In genomic region chr16:85319984-85320440, GRCh38 we compare ENCODE assay signal across 20 cellular contexts.
DNase-seq lines count a peak whose midpoint lies in the region; ATAC-seq and TF ChIP-seq lines count a peak whose summit lies in the region.
"Had no signal": no experiment of that assay in that cellular context is flagged by ENCODE, and none has a peak within 500 bp of the region (broad histone marks: within the 10 kb centered on the region; RNA-seq: fewer than 3 reads in every experiment).

No MANE protein-coding gene starts in this region.

- no peak for ATAC-seq in stimulated activated naive B cell treated with anti-CD40 and anti-IgM and Interleukin-4, amounts not matched to agents 10 μg/mL and 1 μg/mL and 100 μg/mL, for 72 hours (replicated peaks)
- ATAC-seq in stimulated activated naive CD8-positive, alpha-beta T cell treated with anti-CD3 and anti-CD28 coated beads, Interleukin-15, Interleukin-2, amounts not matched to agents 100 U/mL and 50 U/mL, for 24 hours: no peak
- ATAC-seq in GM19035 (IDR thresholded peaks at IDR 0.05; ENCODE audit: unreplicated experiment): no peak

- H3K27me3 ChIP-seq in BLaER1 (no peaks in the 10 kb centered on the region), ascending aorta (no peaks in the 10 kb centered on the region), neural progenitor cell (no peaks in the 10 kb centered on the region)
- H3K27me3 ChIP-seq: MG63, SJSA1 had no signal

- H3F3A ChIP-seq in neural progenitor cell (ENCODE audit: low read depth): peaks cover 6% of the 10 kb centered on the region

- no peak for DNase-seq in ascending aorta (ENCODE audit: low spot score in 2 of 2)
- no peak for DNase-seq in neural progenitor cell (ENCODE audit: low spot score)
- no peak for DNase-seq in stimulated activated naive B cell treated with anti-CD40 and anti-IgM and Interleukin-4, amounts not matched to agents 10 μg/mL and 1 μg/mL and 100 μg/mL, for 72 hours
- no peak for DNase-seq in stimulated activated naive CD8-positive, alpha-beta T cell treated with anti-CD3 and anti-CD28 coated beads, Interleukin-15, Interleukin-2, amounts not matched to agents 100 U/mL and 50 U/mL, for 24 hours
- no peak for DNase-seq in NCI-H2081 (lab: John Stamatoyannopoulos, UW)
- DNase-seq in NCI-H187 treated with DMSO at 0.1 percent for 48 hours (lab: John Stamatoyannopoulos, UW): no peak
- DNase-seq: DMS 273 treated with DMSO at 0.1 percent for 48 hours; GF-D8; GOT3; HFFc6; Karpas-422; MG63; NCI-H1092; NCI-H1694; NCI-H526 treated with DMSO at 0.1 percent for 48 hours; NK-92 treated with Interleukin-12 subunit alpha and Interleukin-12 subunit beta, amount 100 ng/mL, for 24 hours; RPMI8226 had no signal

- H3K4me3 ChIP-seq in BLaER1 (no peak overlapping the region), ascending aorta (no peak overlapping the region), neural progenitor cell (no peak overlapping the region)
- H3K4me3 ChIP-seq: MG63, SJSA1 had no signal

- no peak for TF ChIP-seq CTCF in ascending aorta (IDR thresholded peaks at IDR 0.05)
- no peak for TF ChIP-seq CTCF in neural progenitor cell (IDR thresholded peaks at IDR 0.05)

- H3K36me3 ChIP-seq in BLaER1: no peaks in the 10 kb centered on the region
- no peaks in the 10 kb centered on the region for H3K36me3 ChIP-seq in ascending aorta
- H3K36me3 ChIP-seq in neural progenitor cell: no peaks in the 10 kb centered on the region
- H3K36me3 ChIP-seq: MG63, SJSA1 had no signal

- H3K4me1 Mint-ChIP-seq in neural progenitor cell: peaks cover 45% of the 10 kb centered on the region
- peaks cover 0 to 3% of the 10 kb centered on the region in 2 donors for H3K4me1 Mint-ChIP-seq in stimulated activated naive B cell treated with anti-CD40 and anti-IgM and Interleukin-4, amounts not matched to agents 10 μg/mL and 1 μg/mL and 100 μg/mL, for 72 hours

- peaks cover 88% of the 10 kb centered on the region for H3K4me1 ChIP-seq in BLaER1
- H3K4me1 ChIP-seq in ascending aorta: peaks cover 21 to 42% of the 10 kb centered on the region in 2 donors
- H3K4me1 ChIP-seq in neural progenitor cell: peaks cover 3% of the 10 kb centered on the region

- H2AFZ ChIP-seq in neural progenitor cell (replicated peaks): no peak overlapping the region

- no peaks in the 10 kb centered on the region for H3K36me3 Mint-ChIP-seq in neural progenitor cell
- H3K36me3 Mint-ChIP-seq in stimulated activated naive B cell treated with anti-CD40 and anti-IgM and Interleukin-4, amounts not matched to agents 10 μg/mL and 1 μg/mL and 100 μg/mL, for 72 hours: peaks cover 0 to 2% of the 10 kb centered on the region in 2 donors

- H3K9ac ChIP-seq in BLaER1 (peak overlapping the region; percentile 26; the same call in 1 of the 2 replicates), neural progenitor cell (no peak overlapping the region)

- peaks cover 16% of the 10 kb centered on the region for H3K27me3 Mint-ChIP-seq in neural progenitor cell (ENCODE audit: insufficient read depth, low read depth)
- H3K27me3 Mint-ChIP-seq in stimulated activated naive B cell treated with anti-CD40 and anti-IgM and Interleukin-4, amounts not matched to agents 10 μg/mL and 1 μg/mL and 100 μg/mL, for 72 hours: no peaks in the 10 kb centered on the region

- peaks cover 2% of the 10 kb centered on the region for H3K9me3 Mint-ChIP-seq in neural progenitor cell
- peaks cover 0 to 4% of the 10 kb centered on the region in 2 donors for H3K9me3 Mint-ChIP-seq in stimulated activated naive B cell treated with anti-CD40 and anti-IgM and Interleukin-4, amounts not matched to agents 10 μg/mL and 1 μg/mL and 100 μg/mL, for 72 hours
- H3K9me3 Mint-ChIP-seq: HFFc6 had no signal

- H3K9me3 ChIP-seq in BLaER1 (peaks cover 4% of the 10 kb centered on the region; the same call in 1 of the 2 replicates), ascending aorta (no peaks in the 10 kb centered on the region), neural progenitor cell (ENCODE audit: low read depth) (no peaks in the 10 kb centered on the region)
- H3K9me3 ChIP-seq: MG63, SJSA1 had no signal

- H3K27ac Mint-ChIP-seq in neural progenitor cell: peak overlapping the region; percentile 25
- H3K27ac Mint-ChIP-seq in stimulated activated naive B cell treated with anti-CD40 and anti-IgM and Interleukin-4, amounts not matched to agents 10 μg/mL and 1 μg/mL and 100 μg/mL, for 72 hours: peak overlapping the region; percentile 71

- no peak overlapping the region for H3K4me2 ChIP-seq in BLaER1
- no peak overlapping the region for H3K4me2 ChIP-seq in neural progenitor cell

- H3K27ac ChIP-seq in BLaER1 (0 out of 2 replicates have a peak overlapping the region, but pooled peaks have one; percentile 43), ascending aorta (peak overlapping the region; percentile 71 to 92), neural progenitor cell (no peak overlapping the region)

- intact Hi-C loops in ascending aorta (cut with DNase I): loop anchor here (1.0 to 10.0 kb wide), 4 partner anchors 14 to 296 kb away; no protein-coding TSS in a partner anchor

- H3K79me2 ChIP-seq in neural progenitor cell (ENCODE audit: low read depth): no peaks in the 10 kb centered on the region

- no peaks in the 10 kb centered on the region for H4K20me1 ChIP-seq in BLaER1
- H4K20me1 ChIP-seq in neural progenitor cell (ENCODE audit: low read depth): no peaks in the 10 kb centered on the region

- no peak overlapping the region for H3K4me3 Mint-ChIP-seq in neural progenitor cell
- no peak overlapping the region for H3K4me3 Mint-ChIP-seq in stimulated activated naive B cell treated with anti-CD40 and anti-IgM and Interleukin-4, amounts not matched to agents 10 μg/mL and 1 μg/mL and 100 μg/mL, for 72 hours
- H3K4me3 Mint-ChIP-seq: HFFc6 had no signal
